In the genomic region with DNA sequence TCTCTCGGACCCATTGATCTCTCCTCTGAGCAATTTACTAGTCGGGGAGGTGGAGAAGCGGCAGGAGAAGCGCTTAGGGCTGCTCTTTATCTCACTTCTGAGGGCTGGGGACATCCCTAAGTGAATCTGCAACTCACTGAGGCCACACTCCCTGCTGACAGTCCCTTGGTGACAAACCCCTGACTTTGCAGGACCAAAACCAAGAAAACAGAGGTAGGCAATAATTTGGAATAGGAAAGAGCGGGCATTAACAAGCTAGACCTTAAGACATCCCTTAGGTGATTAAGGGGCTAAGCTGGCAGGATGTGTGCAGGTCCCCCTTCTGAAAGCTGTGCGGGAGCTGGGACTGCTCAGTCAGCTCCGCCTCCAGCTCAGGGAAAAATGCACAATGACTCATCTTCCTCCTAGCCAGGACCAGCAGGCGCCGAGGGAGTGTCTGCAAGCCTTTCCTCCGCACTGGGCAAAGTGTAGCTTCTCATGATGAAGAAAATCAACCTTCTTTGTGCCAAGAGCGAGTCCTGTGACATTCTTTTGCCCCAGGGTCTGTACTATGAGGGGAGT, we compare ENCODE assay signal across 9 cellular contexts.
A peak's percentile ranks its signal among the peaks of the same experiment; 100 is the strongest.
DNase-seq lines count a peak whose midpoint lies in the region; TF ChIP-seq lines count a peak whose summit lies in the region.
"Had no signal": no experiment of that assay in that cellular context is flagged by ENCODE, and none has a peak within 500 bp of the region (broad histone marks: within the 10 kb centered on the region; RNA-seq: fewer than 3 reads in every experiment).

No MANE protein-coding gene starts in this region.

- H3K4me3 ChIP-seq in fibroblast of pulmonary artery (replicated peaks; ENCODE audit: low read depth, low read length) (no peak overlapping the region), neural cell (ENCODE audit: low read length) (peak overlapping the region; percentile 45)

- DNase-seq in GM04503 (ENCODE audit: low read depth): peak; percentile 24
- DNase-seq in KBM-7: peak; percentile 53
- DNase-seq in SW 1271 (lab: John Stamatoyannopoulos, UW): peak; percentile 46 to 78
- peak; percentile 67 for DNase-seq in fibroblast of pulmonary artery (ENCODE audit: low read depth)
- no peak for DNase-seq in NCI-H2029 (lab: John Stamatoyannopoulos, UW)
- no peak for DNase-seq in activated T-cell treated with anti-CD3 and anti-CD28 coated beads, Interleukin-2, amount 50 U/mL, for 1 hour
- DNase-seq in NCI-H526 treated with DMSO at 0.1 percent for 48 hours (lab: John Stamatoyannopoulos, UW): no peak
- DNase-seq: activated B cell treated with CpG ODN at 0.5 μM for 24 hours had no signal

- no peaks in the 10 kb centered on the region for H3K9me3 ChIP-seq in neural cell (ENCODE audit: low read length)

- no peak overlapping the region for H3K4me2 ChIP-seq in neural cell (ENCODE audit: low read length)

- TF ChIP-seq CTCF in fibroblast of pulmonary artery (IDR thresholded peaks at IDR 0.05; ENCODE audit: low read length, missing control alignments) (no peak), neural cell (IDR thresholded peaks at IDR 0.05; ENCODE audit: poor library complexity, severe bottlenecking) (no peak)

- H3K9ac ChIP-seq in neural cell (ENCODE audit: low read length): peak overlapping the region; percentile 34

- H3K27ac ChIP-seq in neural cell (ENCODE audit: low read length): peak overlapping the region; percentile 23

- no peaks in the 10 kb centered on the region for H3K79me2 ChIP-seq in neural cell (replicated peaks; ENCODE audit: insufficient read depth, low read length)

- no peaks in the 10 kb centered on the region for H4K20me1 ChIP-seq in neural cell (ENCODE audit: insufficient read depth)

- H3K9me2 ChIP-seq in neural cell (ENCODE audit: insufficient read depth, low read length): no peaks in the 10 kb centered on the region

- TF ChIP-seq EP300 in neural cell (conservative IDR thresholded peaks at IDR 0.05; ENCODE audit: poor library complexity, severe bottlenecking): no peak

- in situ Hi-C loops in KBM-7 (cut with MboI; ENCODE audit: low pct_unique_long_range_greater_than_20kb, low sequenced_read_pairs): no loop called here

- no peak for TF ChIP-seq RAD21 in neural cell (conservative IDR thresholded peaks at IDR 0.05)

- no peaks in the 10 kb centered on the region for H3K36me3 ChIP-seq in neural cell (ENCODE audit: insufficient read depth, low read length)

- H2AFZ ChIP-seq in neural cell (ENCODE audit: low read depth, low read length): peak overlapping the region; percentile 41

- H3K27me3 ChIP-seq in neural cell (ENCODE audit: insufficient read depth, low read depth, low read length): no peaks in the 10 kb centered on the region

- no peaks in the 10 kb centered on the region for H3F3A ChIP-seq in neural cell (ENCODE audit: insufficient read depth, low read length, poor library complexity, severe bottlenecking)

TF ChIP-seq in neural cell, 6 proteins besides CTCF, POLR2A, EP300 and RAD21:
- peak; percentile 3 for TF ChIP-seq POLR2AphosphoS5 (IDR thresholded peaks at IDR 0.05)
- no peak for TF ChIP-seq SMC3 (conservative IDR thresholded peaks at IDR 0.05; ENCODE audit: poor library complexity)
- no peak for TF ChIP-seq EZH2 (IDR thresholded peaks at IDR 0.05; ENCODE audit: borderline replicate concordance, insufficient read depth, low read length, poor library complexity, severe bottlenecking)
- TF ChIP-seq TAF1 (IDR thresholded peaks at IDR 0.05; ENCODE audit: low read depth): no peak
- TF ChIP-seq MXI1 (conservative IDR thresholded peaks at IDR 0.05; ENCODE audit: poor library complexity, severe bottlenecking): no peak
- TF ChIP-seq, protein P1, sequence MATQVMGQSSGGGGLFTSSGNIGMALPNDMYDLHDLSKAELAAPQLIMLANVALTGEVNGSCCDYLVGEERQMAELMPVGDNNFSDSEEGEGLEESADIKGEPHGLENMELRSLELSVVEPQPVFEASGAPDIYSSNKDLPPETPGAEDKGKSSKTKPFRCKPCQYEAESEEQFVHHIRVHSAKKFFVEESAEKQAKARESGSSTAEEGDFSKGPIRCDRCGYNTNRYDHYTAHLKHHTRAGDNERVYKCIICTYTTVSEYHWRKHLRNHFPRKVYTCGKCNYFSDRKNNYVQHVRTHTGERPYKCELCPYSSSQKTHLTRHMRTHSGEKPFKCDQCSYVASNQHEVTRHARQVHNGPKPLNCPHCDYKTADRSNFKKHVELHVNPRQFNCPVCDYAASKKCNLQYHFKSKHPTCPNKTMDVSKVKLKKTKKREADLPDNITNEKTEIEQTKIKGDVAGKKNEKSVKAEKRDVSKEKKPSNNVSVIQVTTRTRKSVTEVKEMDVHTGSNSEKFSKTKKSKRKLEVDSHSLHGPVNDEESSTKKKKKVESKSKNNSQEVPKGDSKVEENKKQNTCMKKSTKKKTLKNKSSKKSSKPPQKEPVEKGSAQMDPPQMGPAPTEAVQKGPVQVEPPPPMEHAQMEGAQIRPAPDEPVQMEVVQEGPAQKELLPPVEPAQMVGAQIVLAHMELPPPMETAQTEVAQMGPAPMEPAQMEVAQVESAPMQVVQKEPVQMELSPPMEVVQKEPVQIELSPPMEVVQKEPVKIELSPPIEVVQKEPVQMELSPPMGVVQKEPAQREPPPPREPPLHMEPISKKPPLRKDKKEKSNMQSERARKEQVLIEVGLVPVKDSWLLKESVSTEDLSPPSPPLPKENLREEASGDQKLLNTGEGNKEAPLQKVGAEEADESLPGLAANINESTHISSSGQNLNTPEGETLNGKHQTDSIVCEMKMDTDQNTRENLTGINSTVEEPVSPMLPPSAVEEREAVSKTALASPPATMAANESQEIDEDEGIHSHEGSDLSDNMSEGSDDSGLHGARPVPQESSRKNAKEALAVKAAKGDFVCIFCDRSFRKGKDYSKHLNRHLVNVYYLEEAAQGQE (IDR thresholded peaks at IDR 0.05; ENCODE audit: borderline replicate concordance): no peak
TF ChIP-seq in neural cell: peak in this region for 1.

Comparison
In these comparisons a context has a peak if more than half of its experiments do, and no peak if none do; other contexts are left out.
1. DNase-seq: peak in GM04503 (single experiment), KBM-7 (single experiment), SW 1271 (2 of 2) and fibroblast of pulmonary artery (single experiment); none in NCI-H2029 (single experiment), activated T-cell treated with anti-CD3 and anti-CD28 coated beads, Interleukin-2, amount 50 U/mL, for 1 hour (single experiment) and NCI-H526 treated with DMSO at 0.1 percent for 48 hours (single experiment).